ENCODE assay signal across 8 cellular contexts in the genomic region with DNA sequence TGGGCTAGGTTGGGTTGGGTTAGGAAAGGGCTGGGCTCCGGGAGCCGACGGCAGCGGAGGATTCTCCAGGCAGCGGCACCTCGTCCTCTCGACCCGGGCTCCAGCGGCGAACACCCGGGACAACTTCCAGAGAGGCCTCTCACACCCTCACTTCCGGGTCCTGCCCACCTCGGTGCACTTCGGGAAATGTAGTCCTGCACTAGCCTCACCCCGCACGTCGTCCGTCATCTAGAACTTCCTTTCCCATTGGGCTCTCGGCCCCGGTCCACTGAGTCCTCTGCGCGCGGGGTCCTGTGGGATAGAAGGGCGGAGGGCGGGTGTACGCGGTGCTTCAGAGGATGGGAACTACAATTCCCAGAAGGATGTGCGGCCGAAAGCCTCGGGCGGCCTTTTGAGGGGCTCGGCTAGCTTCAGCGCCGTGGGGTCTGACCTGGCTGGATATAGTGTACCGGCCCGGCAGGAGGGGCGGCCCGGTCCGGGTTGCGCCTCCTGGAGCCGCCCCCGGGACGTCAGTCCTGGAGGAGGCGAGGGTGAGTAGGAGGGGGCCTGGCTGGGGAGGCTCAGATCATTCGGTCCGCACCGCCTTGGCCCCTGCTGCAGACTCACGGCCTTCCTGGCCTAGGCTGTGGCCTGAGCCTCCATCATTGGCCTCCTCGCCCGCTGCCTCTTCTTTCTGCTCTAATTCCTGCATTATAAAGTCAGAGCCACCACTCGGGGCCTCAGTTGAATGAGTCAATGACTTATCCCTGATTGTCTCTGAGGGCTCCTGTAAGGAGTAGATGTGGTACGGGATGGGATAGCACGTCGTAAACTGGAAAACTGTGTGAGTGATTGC. TPM values are rescaled to one million over a fixed set of nuclear protein-coding genes. Genes with fewer than 3 reads are reported as not detected.
DNase-seq lines count a peak whose midpoint lies in the region; ATAC-seq and TF ChIP-seq lines count a peak whose summit lies in the region.

A gene (minus strand): TSS at position 114 of the 835 bp plus-strand sequence. CDS start 160 bp downstream, outside the sequence.
A gene with protein sequence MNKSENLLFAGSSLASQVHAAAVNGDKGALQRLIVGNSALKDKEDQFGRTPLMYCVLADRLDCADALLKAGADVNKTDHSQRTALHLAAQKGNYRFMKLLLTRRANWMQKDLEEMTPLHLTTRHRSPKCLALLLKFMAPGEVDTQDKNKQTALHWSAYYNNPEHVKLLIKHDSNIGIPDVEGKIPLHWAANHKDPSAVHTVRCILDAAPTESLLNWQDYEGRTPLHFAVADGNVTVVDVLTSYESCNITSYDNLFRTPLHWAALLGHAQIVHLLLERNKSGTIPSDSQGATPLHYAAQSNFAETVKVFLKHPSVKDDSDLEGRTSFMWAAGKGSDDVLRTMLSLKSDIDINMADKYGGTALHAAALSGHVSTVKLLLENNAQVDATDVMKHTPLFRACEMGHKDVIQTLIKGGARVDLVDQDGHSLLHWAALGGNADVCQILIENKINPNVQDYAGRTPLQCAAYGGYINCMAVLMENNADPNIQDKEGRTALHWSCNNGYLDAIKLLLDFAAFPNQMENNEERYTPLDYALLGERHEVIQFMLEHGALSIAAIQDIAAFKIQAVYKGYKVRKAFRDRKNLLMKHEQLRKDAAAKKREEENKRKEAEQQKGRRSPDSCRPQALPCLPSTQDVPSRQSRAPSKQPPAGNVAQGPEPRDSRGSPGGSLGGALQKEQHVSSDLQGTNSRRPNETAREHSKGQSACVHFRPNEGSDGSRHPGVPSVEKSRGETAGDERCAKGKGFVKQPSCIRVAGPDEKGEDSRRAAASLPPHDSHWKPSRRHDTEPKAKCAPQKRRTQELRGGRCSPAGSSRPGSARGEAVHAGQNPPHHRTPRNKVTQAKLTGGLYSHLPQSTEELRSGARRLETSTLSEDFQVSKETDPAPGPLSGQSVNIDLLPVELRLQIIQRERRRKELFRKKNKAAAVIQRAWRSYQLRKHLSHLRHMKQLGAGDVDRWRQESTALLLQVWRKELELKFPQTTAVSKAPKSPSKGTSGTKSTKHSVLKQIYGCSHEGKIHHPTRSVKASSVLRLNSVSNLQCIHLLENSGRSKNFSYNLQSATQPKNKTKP (plus strand): TSS at position 357 of the 835 bp plus-strand sequence. CDS start 5,279 bp downstream, outside the sequence.

- WGBS in tibial nerve, 2 donors, result 0 to 1% methylated on average over 37 to 44 of the region's 54 CpGs

- H3K9ac ChIP-seq in adipocyte (ENCODE audit: low read length) (peak within 1 kb of the TSS; percentile 96), parathyroid adenoma (peak within 1 kb of the TSS; percentile 67)

- peak; percentile 83 to 91 for TF ChIP-seq EP300 in tibial nerve (IDR thresholded peaks at IDR 0.05)

- H3K36me3 ChIP-seq in adipocyte (ENCODE audit: control insufficient read depth, insufficient read depth, low read length, severe bottlenecking), result peaks cover 6% of the 10 kb centered on the region
- H3K36me3 ChIP-seq in cardiac muscle cell, result no peaks in the 10 kb centered on the region
- no peaks in the 10 kb centered on the region for H3K36me3 ChIP-seq in parathyroid adenoma (ENCODE audit: control insufficient read depth, insufficient read depth, low read length)
- H3K36me3 ChIP-seq in tibial nerve, result peaks cover 0 to 26% (median 0%) of the 10 kb centered on the region in 3 donors

- ATAC-seq in HG02798 (IDR thresholded peaks at IDR 0.05; ENCODE audit: poor library complexity, unreplicated experiment), result peak; percentile 99

- peak within 1 kb of the TSS; percentile 93 for H3K27ac ChIP-seq in cardiac muscle cell
- H3K27ac ChIP-seq in parathyroid adenoma, result peak within 1 kb of the TSS; percentile 81
- peak within 1 kb of the TSS; percentile 71 to 95 (median 90) for H3K27ac ChIP-seq in tibial nerve

- H3K4me3 ChIP-seq in GM12875 (ENCODE audit: low read depth, low read length) (peak within 1 kb of the TSS; percentile 78), adipocyte (ENCODE audit: low read length) (peak within 1 kb of the TSS; percentile 98), cardiac muscle cell (peak within 1 kb of the TSS; percentile 88), parathyroid adenoma (ENCODE audit: low read depth, low read length) (peak within 1 kb of the TSS; percentile 78), tibial nerve (peak within 1 kb of the TSS; percentile 72 to 91 (median 78))

- H3K9me3 ChIP-seq in adipocyte (ENCODE audit: control insufficient read depth, low read length) (no peaks in the 10 kb centered on the region), cardiac muscle cell (ENCODE audit: low read depth) (no peaks in the 10 kb centered on the region), parathyroid adenoma (ENCODE audit: control insufficient read depth, low read length) (no peaks in the 10 kb centered on the region), tibial nerve (no peaks in the 10 kb centered on the region)

- H3K27me3 ChIP-seq in adipocyte (replicated peaks; ENCODE audit: control insufficient read depth, insufficient read depth, low read length) (no peaks in the 10 kb centered on the region), cardiac muscle cell (no peaks in the 10 kb centered on the region), parathyroid adenoma (ENCODE audit: control insufficient read depth, insufficient read depth, low read length) (no peaks in the 10 kb centered on the region), tibial nerve (no peaks in the 10 kb centered on the region)

- H3K4me2 ChIP-seq in parathyroid adenoma (ENCODE audit: low read length), result peak within 1 kb of the TSS; percentile 81

- peak within 1 kb of the TSS; percentile 90 for H2AFZ ChIP-seq in parathyroid adenoma

- TF ChIP-seq CTCF in GM12875 (IDR thresholded peaks at IDR 0.05; ENCODE audit: borderline replicate concordance, insufficient read depth, low read depth, low read length) (no peak), cardiac muscle cell (IDR thresholded peaks at IDR 0.05; ENCODE audit: low read depth, low read length) (no peak), parathyroid adenoma (IDR thresholded peaks at IDR 0.05) (no peak), tibial nerve (IDR thresholded peaks at IDR 0.05) (peak in 1 of 5 experiments; percentile 39)

- DNase-seq in NCI-H1436 (lab: John Stamatoyannopoulos, UW), result peak; percentile 98
- DNase-seq in T follicular helper cell (ENCODE audit: low read depth), result peak; percentile 97
- DNase-seq in adipocyte (ENCODE audit: low read depth), result peak; percentile 100
- DNase-seq in cardiac muscle cell (ENCODE audit: low read depth in 1 of 2, low spot score in 1 of 2), result peak; percentile 100
- DNase-seq in tibial nerve (ENCODE audit: low spot score in 2 of 2), result peak; percentile 97 to 98

- peaks cover 15% of the 10 kb centered on the region for H3K4me1 ChIP-seq in adipocyte (ENCODE audit: control insufficient read depth, insufficient read depth, low read length)
- H3K4me1 ChIP-seq in cardiac muscle cell (ENCODE audit: low read depth), result peaks cover 8% of the 10 kb centered on the region
- H3K4me1 ChIP-seq in parathyroid adenoma, result no peaks in the 10 kb centered on the region
- peaks cover 3 to 45% (median 14%) of the 10 kb centered on the region in 4 donors for H3K4me1 ChIP-seq in tibial nerve

- H3K79me2 ChIP-seq in parathyroid adenoma, result peaks cover 8% of the 10 kb centered on the region

- peak; percentile 74 to 80 for TF ChIP-seq POLR2A in tibial nerve (IDR thresholded peaks at IDR 0.05)

RNA-seq across cellular contexts. Expression of the first gene that starts in this region (rescaled TPM):
- total RNA-seq in cardiac muscle cell, result 10.0 and 15.2 TPM in 2 replicates
- polyA plus RNA-seq in cardiac muscle cell, result 29.7 and 35.3 TPM in 2 replicates
- 10 to 100 TPM; 10.9 to 16.0 (median 13.4) TPM for total RNA-seq in tibial nerve

RNA-seq across cellular contexts. Expression of the second gene that starts in this region (rescaled TPM):
- total RNA-seq in cardiac muscle cell (11.5 and 15.3 TPM in 2 replicates), tibial nerve (10 to 100 TPM; 28.0 to 42.6 (median 35.6) TPM)
- polyA plus RNA-seq in cardiac muscle cell, result 9.4 and 10.9 TPM in 2 replicates

Comparison
In these comparisons a context has a peak if more than half of its experiments do, and no peak if none do; other contexts are left out.
1. Peak in every context shown above with its lines: DNase-seq, ATAC-seq, H3K4me3 ChIP-seq and H3K27ac ChIP-seq.